In the genomic region with DNA sequence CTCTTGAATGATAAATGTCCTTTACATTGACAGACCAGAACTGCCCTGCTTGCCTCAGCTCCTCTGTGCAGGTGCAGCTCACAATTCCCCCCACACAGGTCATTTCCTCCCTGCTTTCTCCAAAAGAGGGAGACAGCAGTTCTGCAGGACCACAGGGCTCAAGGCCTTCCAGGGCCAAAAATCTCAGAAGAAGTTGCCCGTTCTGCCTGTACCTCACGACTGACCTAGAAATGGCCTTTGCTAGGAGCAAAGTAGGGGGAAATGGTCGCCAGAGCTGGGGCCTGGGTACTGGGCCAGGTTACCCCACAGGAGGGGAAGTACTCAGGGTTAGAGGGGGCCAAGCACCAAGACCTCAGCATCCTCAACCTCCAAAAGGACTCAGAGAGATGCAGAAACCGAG, we compare ENCODE assay signal across 14 cellular contexts.
"Had no signal": no experiment of that assay in that cellular context is flagged by ENCODE, and none has a peak within 500 bp of the region (broad histone marks: within the 10 kb centered on the region; RNA-seq: fewer than 3 reads in every experiment).

No MANE protein-coding gene starts in this region.

- H3K27ac ChIP-seq: left ventricle myocardium inferior, pancreas had no signal

- ATAC-seq: heart left ventricle, pancreas, T-cell had no signal

- H3K9me3 ChIP-seq: pancreas, uterus had no signal

- H3K36me3 ChIP-seq: heart left ventricle, left ventricle myocardium inferior, pancreas, uterus had no signal

- H3K4me3 Mint-ChIP-seq: stimulated activated naive CD8-positive, alpha-beta T cell treated with anti-CD3 and anti-CD28 coated beads, Interleukin-15, Interleukin-2, amounts not matched to agents 100 ng/mL and 50 ng/mL, for 24 hours; T-cell had no signal

- DNase-seq: activated effector memory CD4-positive, alpha-beta T cell treated with anti-CD3 and anti-CD28 coated beads, Interleukin-2, amount 50 U/mL, for 16 hours; activated T-cell treated with anti-CD3 and anti-CD28 coated beads, Interleukin-2, amount 50 U/mL, for 1 hour; effector CD4-positive, alpha-beta T cell; foreskin melanocyte; heart left ventricle; left ventricle myocardium inferior; mesendoderm; retina; stimulated activated CD4-positive, alpha-beta T cell treated with anti-CD3 and anti-CD28 coated beads, Interleukin-4, amount 100 ng/mL, for 24 hours; T-cell had no signal

- H3K27me3 Mint-ChIP-seq: T-cell had no signal

- H3K4me3 ChIP-seq: heart left ventricle, left ventricle myocardium inferior, pancreas, uterus had no signal

- H3K27me3 ChIP-seq: heart left ventricle, pancreas, uterus had no signal

- H3K9me3 Mint-ChIP-seq: neural crest cell; stimulated activated naive CD8-positive, alpha-beta T cell treated with anti-CD3 and anti-CD28 coated beads, Interleukin-15, Interleukin-2, amounts not matched to agents 100 ng/mL and 50 ng/mL, for 24 hours had no signal
